17 cellular contexts compared by ENCODE assay signal in genomic region chr1:113850127-113850796, GRCh38. TPM values are rescaled to one million over a fixed set of nuclear protein-coding genes. Genes with fewer than 3 reads are reported as not detected.
DNase-seq lines count a peak whose midpoint lies in the region; ATAC-seq and TF ChIP-seq lines count a peak whose summit lies in the region.
"Had no signal": no experiment of that assay in that cellular context is flagged by ENCODE, and none has a peak within 500 bp of the region (broad histone marks: within the 10 kb centered on the region; RNA-seq: fewer than 3 reads in every experiment).

No MANE protein-coding gene starts in this region.

- DNase-seq in A673 (ENCODE audit: low spot score) (peak; percentile 84), CD14-positive monocyte (ENCODE audit: low spot score) (no peak), T-helper 17 cell (no peak), glutamatergic neuron (no peak), NCI-H1694 (lab: John Stamatoyannopoulos, UW) (no peak)
- DNase-seq in stimulated activated CD4-positive, alpha-beta T cell treated with anti-CD3 and anti-CD28 coated beads, Interleukin-1b, Interleukin-23, amount 100 ng/mL, for 48 hours = no peak
- DNase-seq: activated gamma-delta T cell; H9; left cardiac atrium; NCI-H1105 treated with DMSO at 0.1 percent for 48 hours; NK-92 treated with Interleukin-12 subunit alpha and Interleukin-12 subunit beta, amount 100 ng/mL, for 24 hours; trophoblast cell had no signal

- H3K9me3 ChIP-seq in A673 (ENCODE audit: low read depth, low read length, poor library complexity, severe bottlenecking) = peaks cover 17% of the 10 kb centered on the region
- no peaks in the 10 kb centered on the region for H3K9me3 ChIP-seq in T-helper 17 cell (ENCODE audit: control insufficient read depth, low read length, poor library complexity, severe bottlenecking)
- H3K9me3 ChIP-seq: prostate gland had no signal

- peaks cover 36% of the 10 kb centered on the region for H3K4me1 Mint-ChIP-seq in CD14-positive monocyte
- peaks cover 9% of the 10 kb centered on the region for H3K4me1 Mint-ChIP-seq in T-helper 17 cell
- H3K4me1 Mint-ChIP-seq in glutamatergic neuron (ENCODE audit: low read depth, unreplicated experiment) = no peaks in the 10 kb centered on the region
- H3K4me1 Mint-ChIP-seq: H9, WTC11 had no signal

- no peak for ATAC-seq in T-helper 17 cell
- ATAC-seq in HG03159 (IDR thresholded peaks at IDR 0.05; ENCODE audit: unreplicated experiment) = no peak
- ATAC-seq: left cardiac atrium, Panc1, WTC11 had no signal

- TF ChIP-seq CTCF in A673 (conservative IDR thresholded peaks at IDR 0.05; ENCODE audit: low read depth, low read length) (no peak), CD14-positive monocyte (IDR thresholded peaks at IDR 0.05) (no peak), glutamatergic neuron (IDR thresholded peaks at IDR 0.05; ENCODE audit: partially characterized antibody, unreplicated experiment) (no peak)

- H3K36me3 ChIP-seq in A673 (ENCODE audit: insufficient read depth, low read length, poor library complexity, severe bottlenecking) = no peaks in the 10 kb centered on the region
- H3K36me3 ChIP-seq: prostate gland had no signal

- no peaks in the 10 kb centered on the region for H3K27me3 ChIP-seq in A673 (replicated peaks; ENCODE audit: insufficient read depth, low read depth, low read length, poor library complexity)

- H3K27ac ChIP-seq in A673 (ENCODE audit: low read depth, low read length, poor library complexity, severe bottlenecking) = peak overlapping the region; percentile 96
- H3K27ac ChIP-seq: prostate gland had no signal

- H3K27me3 Mint-ChIP-seq in CD14-positive monocyte (ENCODE audit: low read depth in 3 of 3) (peaks cover 0 to 1% (median 0%) of the 10 kb centered on the region in 3 donors), T-helper 17 cell (no peaks in the 10 kb centered on the region), glutamatergic neuron (ENCODE audit: unreplicated experiment) (no peaks in the 10 kb centered on the region)

- peak overlapping the region in 6 of 7 donors; percentile 14 to 88 (median 62) for H3K27ac Mint-ChIP-seq in CD14-positive monocyte
- peak overlapping the region; percentile 41 for H3K27ac Mint-ChIP-seq in T-helper 17 cell
- H3K27ac Mint-ChIP-seq in glutamatergic neuron (ENCODE audit: unreplicated experiment) = peak overlapping the region; percentile 75
- H3K27ac Mint-ChIP-seq: H9, WTC11 had no signal

- POLR2A ChIA-PET in A673 (lab: Charles Lee; ENCODE audit: low non-redundant PET) = interaction anchor here (0.6 to 0.7 kb wide), 2 partner anchors 128 to 1147 kb away, joined by 3 read pairs; no protein-coding TSS in a partner anchor

- H3K4me3 ChIP-seq in A673 (ENCODE audit: low read depth, low read length, poor library complexity, severe bottlenecking) = no peak overlapping the region
- H3K4me3 ChIP-seq: prostate gland had no signal

- BruUV-seq in A673 (replicated peaks; lab: Mats Ljungman, UMichigan) = TSS peak; percentile 96

- H3K36me3 Mint-ChIP-seq in CD14-positive monocyte (peaks cover 49 to 67% of the 10 kb centered on the region in 2 donors), T-helper 17 cell (ENCODE audit: low read depth) (peaks cover 20% of the 10 kb centered on the region), glutamatergic neuron (ENCODE audit: unreplicated experiment) (no peaks in the 10 kb centered on the region)

- CTCF ChIA-PET in A673 (lab: Charles Lee) = interaction anchor here (0.8 to 0.9 kb wide), 2 partner anchors 54 to 347 kb away, joined by 3 to 4 read pairs; partner anchors contain the start of gene AP4B1

- intact Hi-C loops in A673 (cut with micrococcal nuclease; ENCODE audit: unreplicated experiment) = loop anchor here (1.0 kb wide), 1 partner anchor 347 kb away; no protein-coding TSS in a partner anchor
- intact Hi-C loops in CD14-positive monocyte (cut with micrococcal nuclease) = no loop called here

- peaks cover 20% of the 10 kb centered on the region for H3K4me1 ChIP-seq in A673 (ENCODE audit: insufficient read depth, low read length, poor library complexity, severe bottlenecking)
- H3K4me1 ChIP-seq: prostate gland had no signal

- H3K9me3 Mint-ChIP-seq in CD14-positive monocyte = peaks cover 7 to 17% (median 12%) of the 10 kb centered on the region in 7 donors
- H3K9me3 Mint-ChIP-seq in glutamatergic neuron (ENCODE audit: unreplicated experiment) = no peaks in the 10 kb centered on the region

- H3K4me3 Mint-ChIP-seq in CD14-positive monocyte (no peak overlapping the region), T-helper 17 cell (no peak overlapping the region), glutamatergic neuron (ENCODE audit: unreplicated experiment) (no peak overlapping the region)
- H3K4me3 Mint-ChIP-seq: WTC11 had no signal

RNA-seq across cellular contexts. Expression of gene PTPN22, which starts 21.2 kb away (rescaled TPM):
- total RNA-seq in A673 (2021) (0.09 and 0.26 TPM in 2 replicates), T-helper 17 cell (10 to 100 TPM; 40.8 to 42.6 TPM), glutamatergic neuron (ENCODE audit: unreplicated experiment) (not detected)
- 10 to 100 TPM; 29.7 to 43.7 TPM for polyA plus RNA-seq in CD14-positive monocyte
- total RNA-seq: H9, NCI-H460, WTC11 had no signal

RNA-seq across cellular contexts. Expression of gene BCL2L15, which starts 37.1 kb away (rescaled TPM):
- 1.1 TPM in 2 replicates for total RNA-seq in A673 (2021)
- not detected for polyA plus RNA-seq in CD14-positive monocyte
- 1 to 10 TPM; 1.4 to 1.5 TPM for total RNA-seq in T-helper 17 cell
- total RNA-seq in glutamatergic neuron (ENCODE audit: unreplicated experiment) = 1.8 TPM

RNA-seq across cellular contexts. Expression of gene RSBN1, which starts 38.0 kb away (rescaled TPM):
- 18.3 and 18.7 TPM in 2 replicates for total RNA-seq in A673 (2021)
- 1 to 10 TPM; 8.9 to 9.0 TPM for polyA plus RNA-seq in CD14-positive monocyte
- total RNA-seq in T-helper 17 cell = 10 to 100 TPM; 40.1 to 45.8 TPM
- total RNA-seq in glutamatergic neuron (ENCODE audit: unreplicated experiment) = 35.2 TPM

RNA-seq across cellular contexts. Expression of gene AP4B1, which starts 54.3 kb away (rescaled TPM):
- total RNA-seq in A673 (2021) (42.7 and 48.9 TPM in 2 replicates), T-helper 17 cell (10 to 100 TPM; 52.1 to 56.1 TPM), glutamatergic neuron (ENCODE audit: unreplicated experiment) (31.1 TPM)
- polyA plus RNA-seq in CD14-positive monocyte = 1 to 10 TPM; 3.5 to 6.1 TPM

RNA-seq across cellular contexts. Expression of gene DCLRE1B, which starts 54.9 kb away (rescaled TPM):
- total RNA-seq in A673 (2021) (30.2 and 34.6 TPM in 2 replicates), T-helper 17 cell (1 to 10 TPM; 5.4 to 7.0 TPM), glutamatergic neuron (ENCODE audit: unreplicated experiment) (6.1 TPM)
- 1 to 10 TPM; 4.5 to 5.7 TPM for polyA plus RNA-seq in CD14-positive monocyte

Comparison
In these comparisons a context has a peak if more than half of its experiments do, and no peak if none do; other contexts are left out.
1. RNA of gene PTPN22, which starts 21.2 kb away (total RNA-seq): 40.8 to 42.6 TPM in T-helper 17 cell; 0.09 to 0.26 TPM in A673 and not detected in glutamatergic neuron (single experiment); every median in the first group is over 10 times any median in the second.
2. Peak in every context shown above with its lines, with median percentiles within 50 percentile points of each other: H3K27ac Mint-ChIP-seq.